ENCODE assay signal across 8 cellular contexts in the genomic region with DNA sequence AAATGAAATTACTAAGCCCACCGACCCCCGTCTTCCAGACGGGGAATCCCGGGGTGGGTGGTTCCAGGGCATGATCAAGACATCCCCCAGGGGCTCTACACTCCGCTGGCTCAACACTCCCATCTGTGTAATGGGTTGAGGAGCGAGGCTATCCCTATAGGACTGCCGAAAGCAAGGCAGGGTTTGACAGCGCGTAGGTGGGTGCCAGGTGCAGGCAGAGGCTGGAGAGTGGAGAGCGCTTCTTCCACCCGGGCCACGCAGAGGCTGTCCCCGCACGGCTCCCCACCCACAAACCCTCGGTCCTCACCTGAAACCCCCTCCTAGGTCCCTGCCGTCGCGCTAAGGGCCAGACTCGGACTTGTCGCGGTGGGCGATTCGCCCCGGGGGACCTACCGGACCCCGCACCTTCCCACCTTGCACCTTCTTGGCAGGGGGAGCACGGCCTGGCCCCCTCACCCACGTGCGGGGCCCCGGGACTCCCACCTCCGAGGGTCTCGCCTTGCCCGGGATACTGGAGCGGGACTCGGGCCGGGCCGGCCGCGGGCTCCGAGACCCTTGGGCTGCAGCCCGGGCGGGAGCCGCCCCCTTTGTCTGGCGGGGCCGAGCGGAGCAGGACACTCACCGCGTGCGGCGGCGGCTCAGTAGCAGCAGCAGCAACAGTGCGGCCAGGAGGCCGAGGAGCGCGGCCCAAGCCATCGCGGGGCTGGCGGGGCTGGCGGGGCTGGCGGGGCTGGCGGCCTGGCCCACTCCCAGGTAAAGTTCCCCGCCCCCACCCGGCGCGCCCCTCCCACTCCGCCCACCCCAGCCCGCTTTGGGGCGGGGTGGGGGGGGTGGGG. TPM values are rescaled to one million over a fixed set of nuclear protein-coding genes. Genes with fewer than 3 reads are reported as not detected.
DNase-seq lines count a peak whose midpoint lies in the region; ATAC-seq and TF ChIP-seq lines count a peak whose summit lies in the region.

A gene (minus strand): TSS at position 717 of the 836 bp plus-strand sequence. CDS start 21 bp downstream, at position 696.

- H4K20me1 ChIP-seq in hepatocyte (ENCODE audit: insufficient read depth, poor library complexity, severe bottlenecking), result no peaks in the 10 kb centered on the region

- H3K4me1 Mint-ChIP-seq in activated T-helper 1 cell treated with anti-CD3 and anti-CD28 coated beads, Interleukin-12 subunit alpha, Interleukin-12 subunit beta, Interleukin-2, Interleukin-4 antibody, amounts not matched to agents 30 ng/mL and 10 ng/mL and 1 ng/mL, durations not matched to agents 14 hours and 24 hours and 36 hours (ENCODE audit: low read depth), result peaks cover 43% of the 10 kb centered on the region

- ATAC-seq in GM21786 (IDR thresholded peaks at IDR 0.05; ENCODE audit: unreplicated experiment), result no peak

- H3K79me2 ChIP-seq in hepatocyte, result peaks cover 7% of the 10 kb centered on the region

- peak within 1 kb of the TSS; percentile 77 for H3K4me3 Mint-ChIP-seq in activated T-helper 1 cell treated with anti-CD3 and anti-CD28 coated beads, Interleukin-12 subunit alpha, Interleukin-12 subunit beta, Interleukin-2, Interleukin-4 antibody, amounts not matched to agents 30 ng/mL and 10 ng/mL and 1 ng/mL, durations not matched to agents 14 hours and 24 hours and 36 hours

- peaks cover 33% of the 10 kb centered on the region for H3K27me3 Mint-ChIP-seq in activated T-helper 1 cell treated with anti-CD3 and anti-CD28 coated beads, Interleukin-12 subunit alpha, Interleukin-12 subunit beta, Interleukin-2, Interleukin-4 antibody, amounts not matched to agents 30 ng/mL and 10 ng/mL and 1 ng/mL, durations not matched to agents 14 hours and 24 hours and 36 hours (ENCODE audit: insufficient read depth)

- H2AFZ ChIP-seq in hepatocyte, result peak within 1 kb of the TSS; percentile 79

- H3K4me2 ChIP-seq in hepatocyte, result peak within 1 kb of the TSS; percentile 98

- H3K36me3 Mint-ChIP-seq in activated T-helper 1 cell treated with anti-CD3 and anti-CD28 coated beads, Interleukin-12 subunit alpha, Interleukin-12 subunit beta, Interleukin-2, Interleukin-4 antibody, amounts not matched to agents 30 ng/mL and 10 ng/mL and 1 ng/mL, durations not matched to agents 14 hours and 24 hours and 36 hours (ENCODE audit: low read depth), result peaks cover 13% of the 10 kb centered on the region

- no peaks in the 10 kb centered on the region for H3K36me3 ChIP-seq in hepatocyte (replicated peaks; ENCODE audit: insufficient read depth, low read depth)

- no peaks in the 10 kb centered on the region for H3K9me3 ChIP-seq in hepatocyte (ENCODE audit: low read depth)

- H3K27ac ChIP-seq in hepatocyte, result peak within 1 kb of the TSS; percentile 66

- H3K9me2 ChIP-seq in hepatocyte (replicated peaks; ENCODE audit: insufficient read depth), result no peaks in the 10 kb centered on the region

- intact Hi-C loops in activated T-helper 1 cell treated with anti-CD3 and anti-CD28 coated beads, Interleukin-12 subunit alpha, Interleukin-12 subunit beta, Interleukin-2, Interleukin-4 antibody, amounts not matched to agents 30 ng/mL and 10 ng/mL and 1 ng/mL, durations not matched to agents 14 hours and 24 hours and 36 hours (cut with micrococcal nuclease), result no loop called here

- 11% methylated on average over 46 of the region's 68 CpGs for WGBS in hepatocyte (ENCODE audit: low lambda C conversion rate, missing lambda C conversion rate)

- H3K9me3 Mint-ChIP-seq in activated T-helper 1 cell treated with anti-CD3 and anti-CD28 coated beads, Interleukin-12 subunit alpha, Interleukin-12 subunit beta, Interleukin-2, Interleukin-4 antibody, amounts not matched to agents 30 ng/mL and 10 ng/mL and 1 ng/mL, durations not matched to agents 14 hours and 24 hours and 36 hours, result peaks cover 7% of the 10 kb centered on the region

- no peak for TF ChIP-seq CTCF in hepatocyte (IDR thresholded peaks at IDR 0.05; ENCODE audit: poor library complexity)
- no peak for TF ChIP-seq CTCF in retinal pigment epithelial cell (conservative IDR thresholded peaks at IDR 0.05; ENCODE audit: low read depth, low read length)

- H3K4me3 ChIP-seq in hepatocyte, result peak within 1 kb of the TSS; percentile 96
- peak within 1 kb of the TSS; percentile 54 for H3K4me3 ChIP-seq in retinal pigment epithelial cell (ENCODE audit: low read length)

- DNase-seq in ELR (ENCODE audit: low read depth) (peak; percentile 34), hepatocyte (ENCODE audit: low spot score) (peak; percentile 73), retinal pigment epithelial cell (ENCODE audit: low read depth) (no peak), NCI-H2171 (lab: John Stamatoyannopoulos, UW) (no peak), NCI-H2196 treated with DMSO at 0.1 percent for 48 hours (lab: John Stamatoyannopoulos, UW; ENCODE audit: unreplicated experiment) (no peak), NCI-H128 (lab: John Stamatoyannopoulos, UW; ENCODE audit: unreplicated experiment) (no peak)
- no peak for DNase-seq in activated T-helper 1 cell treated with anti-CD3 and anti-CD28 coated beads, Interleukin-12 subunit alpha, Interleukin-12 subunit beta, Interleukin-2, Interleukin-4 antibody, amounts not matched to agents 30 ng/mL and 10 ng/mL and 1 ng/mL, durations not matched to agents 14 hours and 24 hours and 36 hours (ENCODE audit: low spot score)

- H3K27ac Mint-ChIP-seq in activated T-helper 1 cell treated with anti-CD3 and anti-CD28 coated beads, Interleukin-12 subunit alpha, Interleukin-12 subunit beta, Interleukin-2, Interleukin-4 antibody, amounts not matched to agents 30 ng/mL and 10 ng/mL and 1 ng/mL, durations not matched to agents 14 hours and 24 hours and 36 hours, result peak within 1 kb of the TSS; percentile 80

- H3K27me3 ChIP-seq in hepatocyte, result no peaks in the 10 kb centered on the region

- H3K4me1 ChIP-seq in hepatocyte (ENCODE audit: insufficient read depth), result peaks cover 18% of the 10 kb centered on the region

RNA-seq across cellular contexts. Expression of the gene that starts here (rescaled TPM):
- total RNA-seq in activated T-helper 1 cell treated with anti-CD3 and anti-CD28 coated beads, Interleukin-12 subunit alpha, Interleukin-12 subunit beta, Interleukin-2, Interleukin-4 antibody, amounts not matched to agents 30 ng/mL and 10 ng/mL and 1 ng/mL, durations not matched to agents 14 hours and 24 hours and 36 hours, result 40.6 and 43.6 TPM in 2 replicates
- 22.5 and 26.1 TPM in 2 replicates for total RNA-seq in hepatocyte
- 25.4 and 27.4 TPM in 2 replicates for polyA plus RNA-seq in hepatocyte

Comparison
In these comparisons a context has a peak if more than half of its experiments do, and no peak if none do; other contexts are left out.
1. DNase-seq: peak in ELR (single experiment) and hepatocyte (single experiment); none in activated T-helper 1 cell treated with anti-CD3 and anti-CD28 coated beads, Interleukin-12 subunit alpha, Interleukin-12 subunit beta, Interleukin-2, Interleukin-4 antibody, amounts not matched to agents 30 ng/mL and 10 ng/mL and 1 ng/mL, durations not matched to agents 14 hours and 24 hours and 36 hours (single experiment), retinal pigment epithelial cell (single experiment), NCI-H2171 (single experiment), NCI-H2196 treated with DMSO at 0.1 percent for 48 hours (single experiment) and NCI-H128 (single experiment).